ENCODE assay signal across 1 cellular context in the genomic region with DNA sequence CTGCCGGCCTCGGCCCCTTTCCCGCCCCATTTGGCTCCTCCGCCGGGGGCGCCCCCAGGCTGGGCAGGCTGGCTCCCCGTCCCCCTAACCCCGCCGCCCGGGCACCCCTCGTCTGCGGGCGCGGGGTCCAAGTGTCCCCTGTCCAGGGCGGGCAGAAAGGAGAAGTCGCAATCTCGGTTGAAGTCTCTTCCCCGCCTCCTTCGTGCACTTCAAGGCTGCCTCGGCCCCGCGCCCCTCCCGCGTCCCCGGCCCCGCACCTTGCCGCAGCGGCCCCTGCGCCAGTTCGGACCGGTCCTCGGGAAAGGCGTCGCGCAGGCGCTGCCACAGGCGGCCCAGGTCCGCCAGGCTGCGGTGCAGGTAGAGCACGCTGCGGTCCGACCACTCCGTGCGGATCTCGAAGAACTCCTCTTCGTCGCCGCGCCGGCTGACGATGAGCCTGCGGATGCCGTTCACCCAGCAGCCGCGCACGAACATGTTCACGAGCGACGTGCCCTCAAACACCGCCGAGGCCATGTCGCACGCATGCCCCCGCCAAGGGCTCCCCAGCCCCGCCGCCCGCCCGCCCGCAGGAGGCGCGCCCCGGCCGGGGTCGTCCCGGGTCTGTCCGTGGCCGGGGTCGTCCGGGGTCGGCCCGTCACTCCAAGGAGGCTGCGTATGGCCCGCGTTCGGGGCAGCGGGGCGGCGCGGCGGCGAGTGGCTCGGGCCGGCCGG.
TF ChIP-seq lines count a peak whose summit lies in the region.

A gene with protein sequence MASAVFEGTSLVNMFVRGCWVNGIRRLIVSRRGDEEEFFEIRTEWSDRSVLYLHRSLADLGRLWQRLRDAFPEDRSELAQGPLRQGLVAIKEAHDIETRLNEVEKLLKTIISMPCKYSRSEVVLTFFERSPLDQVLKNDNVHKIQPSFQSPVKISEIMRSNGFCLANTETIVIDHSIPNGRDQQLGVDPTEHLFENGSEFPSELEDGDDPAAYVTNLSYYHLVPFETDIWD (minus strand): TSS at position 695 of the 711 bp plus-strand sequence. CDS start 182 bp downstream, at position 513.

TF ChIP-seq in HepG2, 621 proteins besides CTCF, POLR2A, EP300 and RAD21 (continued from another document and continues in another):
- TF ChIP-seq, protein P1, sequence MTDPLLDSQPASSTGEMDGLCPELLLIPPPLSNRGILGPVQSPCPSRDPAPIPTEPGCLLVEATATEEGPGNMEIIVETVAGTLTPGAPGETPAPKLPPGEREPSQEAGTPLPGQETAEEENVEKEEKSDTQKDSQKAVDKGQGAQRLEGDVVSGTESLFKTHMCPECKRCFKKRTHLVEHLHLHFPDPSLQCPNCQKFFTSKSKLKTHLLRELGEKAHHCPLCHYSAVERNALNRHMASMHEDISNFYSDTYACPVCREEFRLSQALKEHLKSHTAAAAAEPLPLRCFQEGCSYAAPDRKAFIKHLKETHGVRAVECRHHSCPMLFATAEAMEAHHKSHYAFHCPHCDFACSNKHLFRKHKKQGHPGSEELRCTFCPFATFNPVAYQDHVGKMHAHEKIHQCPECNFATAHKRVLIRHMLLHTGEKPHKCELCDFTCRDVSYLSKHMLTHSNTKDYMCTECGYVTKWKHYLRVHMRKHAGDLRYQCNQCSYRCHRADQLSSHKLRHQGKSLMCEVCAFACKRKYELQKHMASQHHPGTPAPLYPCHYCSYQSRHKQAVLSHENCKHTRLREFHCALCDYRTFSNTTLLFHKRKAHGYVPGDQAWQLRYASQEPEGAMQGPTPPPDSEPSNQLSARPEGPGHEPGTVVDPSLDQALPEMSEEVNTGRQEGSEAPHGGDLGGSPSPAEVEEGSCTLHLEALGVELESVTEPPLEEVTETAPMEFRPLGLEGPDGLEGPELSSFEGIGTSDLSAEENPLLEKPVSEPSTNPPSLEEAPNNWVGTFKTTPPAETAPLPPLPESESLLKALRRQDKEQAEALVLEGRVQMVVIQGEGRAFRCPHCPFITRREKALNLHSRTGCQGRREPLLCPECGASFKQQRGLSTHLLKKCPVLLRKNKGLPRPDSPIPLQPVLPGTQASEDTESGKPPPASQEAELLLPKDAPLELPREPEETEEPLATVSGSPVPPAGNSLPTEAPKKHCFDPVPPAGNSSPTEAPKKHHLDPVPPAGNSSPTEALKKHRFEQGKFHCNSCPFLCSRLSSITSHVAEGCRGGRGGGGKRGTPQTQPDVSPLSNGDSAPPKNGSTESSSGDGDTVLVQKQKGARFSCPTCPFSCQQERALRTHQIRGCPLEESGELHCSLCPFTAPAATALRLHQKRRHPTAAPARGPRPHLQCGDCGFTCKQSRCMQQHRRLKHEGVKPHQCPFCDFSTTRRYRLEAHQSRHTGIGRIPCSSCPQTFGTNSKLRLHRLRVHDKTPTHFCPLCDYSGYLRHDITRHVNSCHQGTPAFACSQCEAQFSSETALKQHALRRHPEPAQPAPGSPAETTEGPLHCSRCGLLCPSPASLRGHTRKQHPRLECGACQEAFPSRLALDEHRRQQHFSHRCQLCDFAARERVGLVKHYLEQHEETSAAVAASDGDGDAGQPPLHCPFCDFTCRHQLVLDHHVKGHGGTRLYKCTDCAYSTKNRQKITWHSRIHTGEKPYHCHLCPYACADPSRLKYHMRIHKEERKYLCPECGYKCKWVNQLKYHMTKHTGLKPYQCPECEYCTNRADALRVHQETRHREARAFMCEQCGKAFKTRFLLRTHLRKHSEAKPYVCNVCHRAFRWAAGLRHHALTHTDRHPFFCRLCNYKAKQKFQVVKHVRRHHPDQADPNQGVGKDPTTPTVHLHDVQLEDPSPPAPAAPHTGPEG (CRISPR knock-in tag; IDR thresholded peaks at IDR 0.05), result peak; percentile 85; the same call in 1 of the 2 replicates
- TF ChIP-seq, protein P2, sequence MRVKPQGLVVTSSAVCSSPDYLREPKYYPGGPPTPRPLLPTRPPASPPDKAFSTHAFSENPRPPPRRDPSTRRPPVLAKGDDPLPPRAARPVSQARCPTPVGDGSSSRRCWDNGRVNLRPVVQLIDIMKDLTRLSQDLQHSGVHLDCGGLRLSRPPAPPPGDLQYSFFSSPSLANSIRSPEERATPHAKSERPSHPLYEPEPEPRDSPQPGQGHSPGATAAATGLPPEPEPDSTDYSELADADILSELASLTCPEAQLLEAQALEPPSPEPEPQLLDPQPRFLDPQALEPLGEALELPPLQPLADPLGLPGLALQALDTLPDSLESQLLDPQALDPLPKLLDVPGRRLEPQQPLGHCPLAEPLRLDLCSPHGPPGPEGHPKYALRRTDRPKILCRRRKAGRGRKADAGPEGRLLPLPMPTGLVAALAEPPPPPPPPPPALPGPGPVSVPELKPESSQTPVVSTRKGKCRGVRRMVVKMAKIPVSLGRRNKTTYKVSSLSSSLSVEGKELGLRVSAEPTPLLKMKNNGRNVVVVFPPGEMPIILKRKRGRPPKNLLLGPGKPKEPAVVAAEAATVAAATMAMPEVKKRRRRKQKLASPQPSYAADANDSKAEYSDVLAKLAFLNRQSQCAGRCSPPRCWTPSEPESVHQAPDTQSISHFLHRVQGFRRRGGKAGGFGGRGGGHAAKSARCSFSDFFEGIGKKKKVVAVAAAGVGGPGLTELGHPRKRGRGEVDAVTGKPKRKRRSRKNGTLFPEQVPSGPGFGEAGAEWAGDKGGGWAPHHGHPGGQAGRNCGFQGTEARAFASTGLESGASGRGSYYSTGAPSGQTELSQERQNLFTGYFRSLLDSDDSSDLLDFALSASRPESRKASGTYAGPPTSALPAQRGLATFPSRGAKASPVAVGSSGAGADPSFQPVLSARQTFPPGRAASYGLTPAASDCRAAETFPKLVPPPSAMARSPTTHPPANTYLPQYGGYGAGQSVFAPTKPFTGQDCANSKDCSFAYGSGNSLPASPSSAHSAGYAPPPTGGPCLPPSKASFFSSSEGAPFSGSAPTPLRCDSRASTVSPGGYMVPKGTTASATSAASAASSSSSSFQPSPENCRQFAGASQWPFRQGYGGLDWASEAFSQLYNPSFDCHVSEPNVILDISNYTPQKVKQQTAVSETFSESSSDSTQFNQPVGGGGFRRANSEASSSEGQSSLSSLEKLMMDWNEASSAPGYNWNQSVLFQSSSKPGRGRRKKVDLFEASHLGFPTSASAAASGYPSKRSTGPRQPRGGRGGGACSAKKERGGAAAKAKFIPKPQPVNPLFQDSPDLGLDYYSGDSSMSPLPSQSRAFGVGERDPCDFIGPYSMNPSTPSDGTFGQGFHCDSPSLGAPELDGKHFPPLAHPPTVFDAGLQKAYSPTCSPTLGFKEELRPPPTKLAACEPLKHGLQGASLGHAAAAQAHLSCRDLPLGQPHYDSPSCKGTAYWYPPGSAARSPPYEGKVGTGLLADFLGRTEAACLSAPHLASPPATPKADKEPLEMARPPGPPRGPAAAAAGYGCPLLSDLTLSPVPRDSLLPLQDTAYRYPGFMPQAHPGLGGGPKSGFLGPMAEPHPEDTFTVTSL (CRISPR knock-in tag; IDR thresholded peaks at IDR 0.05; ENCODE audit: borderline replicate concordance), result no peak
- TF ChIP-seq, protein P3, sequence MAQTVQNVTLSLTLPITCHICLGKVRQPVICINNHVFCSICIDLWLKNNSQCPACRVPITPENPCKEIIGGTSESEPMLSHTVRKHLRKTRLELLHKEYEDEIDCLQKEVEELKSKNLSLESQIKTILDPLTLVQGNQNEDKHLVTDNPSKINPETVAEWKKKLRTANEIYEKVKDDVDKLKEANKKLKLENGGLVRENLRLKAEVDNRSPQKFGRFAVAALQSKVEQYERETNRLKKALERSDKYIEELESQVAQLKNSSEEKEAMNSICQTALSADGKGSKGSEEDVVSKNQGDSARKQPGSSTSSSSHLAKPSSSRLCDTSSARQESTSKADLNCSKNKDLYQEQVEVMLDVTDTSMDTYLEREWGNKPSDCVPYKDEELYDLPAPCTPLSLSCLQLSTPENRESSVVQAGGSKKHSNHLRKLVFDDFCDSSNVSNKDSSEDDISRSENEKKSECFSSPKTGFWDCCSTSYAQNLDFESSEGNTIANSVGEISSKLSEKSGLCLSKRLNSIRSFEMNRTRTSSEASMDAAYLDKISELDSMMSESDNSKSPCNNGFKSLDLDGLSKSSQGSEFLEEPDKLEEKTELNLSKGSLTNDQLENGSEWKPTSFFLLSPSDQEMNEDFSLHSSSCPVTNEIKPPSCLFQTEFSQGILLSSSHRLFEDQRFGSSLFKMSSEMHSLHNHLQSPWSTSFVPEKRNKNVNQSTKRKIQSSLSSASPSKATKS (CRISPR knock-in tag; IDR thresholded peaks at IDR 0.05), result peak; percentile 55; the same call in 1 of the 2 replicates
- TF ChIP-seq KDM2A (CRISPR knock-in tag; IDR thresholded peaks at IDR 0.05; ENCODE audit: borderline replicate concordance, low read depth) (no peak; the same call in 1 of the 2 replicates), HNRNPK (IDR thresholded peaks at IDR 0.05; ENCODE audit: low read depth, low read length, poor library complexity, severe bottlenecking) (no peak), NRL (CRISPR knock-in tag; IDR thresholded peaks at IDR 0.05; ENCODE audit: borderline replicate concordance) (no peak), HOXA9 (CRISPR knock-in tag; IDR thresholded peaks at IDR 0.05; ENCODE audit: borderline replicate concordance) (peak; percentile 32; the same call in 1 of the 2 replicates), ZNF251 (CRISPR knock-in tag; IDR thresholded peaks at IDR 0.05) (0 out of 2 replicates have a peak, but pooled peaks have one; percentile 68), GATA4 (IDR thresholded peaks at IDR 0.05; ENCODE audit: borderline replicate concordance, low read depth) (no peak), ZNF616 (CRISPR knock-in tag; IDR thresholded peaks at IDR 0.05; ENCODE audit: low read depth) (0 out of 2 replicates have a peak, but pooled peaks have one; percentile 45), ZNF235 (CRISPR knock-in tag; IDR thresholded peaks at IDR 0.05; ENCODE audit: borderline replicate concordance) (no peak), SOX5 (CRISPR knock-in tag; IDR thresholded peaks at IDR 0.05; ENCODE audit: borderline replicate concordance) (no peak), ZNF552 (CRISPR knock-in tag; IDR thresholded peaks at IDR 0.05; ENCODE audit: borderline replicate concordance) (no peak), SRSF9 (IDR thresholded peaks at IDR 0.05; ENCODE audit: borderline replicate concordance, insufficient read depth, low read depth, low read length, poor library complexity, severe bottlenecking) (no peak), ZNF318 (CRISPR knock-in tag; IDR thresholded peaks at IDR 0.05) (peak; percentile 78; the same call in 1 of the 2 replicates), ZNF282 (IDR thresholded peaks at IDR 0.05; ENCODE audit: partially characterized antibody) (no peak), KDM6A (CRISPR knock-in tag; IDR thresholded peaks at IDR 0.05; ENCODE audit: low read depth) (no peak)
- TF ChIP-seq, protein P4, sequence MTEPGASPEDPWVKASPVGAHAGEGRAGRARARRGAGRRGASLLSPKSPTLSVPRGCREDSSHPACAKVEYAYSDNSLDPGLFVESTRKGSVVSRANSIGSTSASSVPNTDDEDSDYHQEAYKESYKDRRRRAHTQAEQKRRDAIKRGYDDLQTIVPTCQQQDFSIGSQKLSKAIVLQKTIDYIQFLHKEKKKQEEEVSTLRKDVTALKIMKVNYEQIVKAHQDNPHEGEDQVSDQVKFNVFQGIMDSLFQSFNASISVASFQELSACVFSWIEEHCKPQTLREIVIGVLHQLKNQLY (CRISPR knock-in tag; IDR thresholded peaks at IDR 0.05), result no peak
- TF ChIP-seq, protein P5, sequence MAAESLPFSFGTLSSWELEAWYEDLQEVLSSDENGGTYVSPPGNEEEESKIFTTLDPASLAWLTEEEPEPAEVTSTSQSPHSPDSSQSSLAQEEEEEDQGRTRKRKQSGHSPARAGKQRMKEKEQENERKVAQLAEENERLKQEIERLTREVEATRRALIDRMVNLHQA (CRISPR knock-in tag; IDR thresholded peaks at IDR 0.05), result no peak
- TF ChIP-seq, protein P6, sequence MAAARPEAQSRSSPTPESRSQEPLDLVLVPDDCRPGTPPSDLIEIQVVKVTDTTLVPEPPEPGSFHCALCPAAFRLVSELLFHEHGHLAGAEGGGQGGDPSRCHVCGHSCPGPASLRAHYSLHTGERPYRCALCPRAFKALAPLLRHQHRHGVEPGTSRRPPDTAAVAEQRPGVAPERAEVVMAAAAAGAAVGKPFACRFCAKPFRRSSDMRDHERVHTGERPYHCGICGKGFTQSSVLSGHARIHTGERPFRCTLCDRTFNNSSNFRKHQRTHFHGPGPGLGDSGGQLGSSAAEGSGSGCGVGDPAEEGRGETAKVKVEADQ (CRISPR knock-in tag; IDR thresholded peaks at IDR 0.05; ENCODE audit: borderline replicate concordance), result no peak
